In the genomic region with DNA sequence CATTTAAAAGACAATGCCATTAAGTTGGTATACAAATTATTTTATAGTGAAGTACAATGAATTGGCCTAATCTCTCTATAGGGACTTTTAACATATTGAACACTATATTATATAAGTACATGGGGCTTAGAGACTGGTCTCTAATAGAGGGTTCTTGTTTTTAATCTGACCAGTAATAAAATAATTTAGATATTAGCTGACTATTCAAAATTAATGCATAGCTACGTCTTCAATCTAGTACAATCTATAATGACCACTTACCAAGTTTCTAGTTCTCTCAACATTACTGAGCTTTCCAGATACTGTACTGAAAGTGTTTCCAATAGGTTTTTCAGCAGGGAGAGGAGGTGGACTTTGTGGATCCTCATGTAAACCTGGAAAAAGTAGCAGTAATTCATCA, we compare ENCODE assay signal across 10 cellular contexts.
"Had no signal": no experiment of that assay in that cellular context is flagged by ENCODE, and none has a peak within 500 bp of the region (broad histone marks: within the 10 kb centered on the region; RNA-seq: fewer than 3 reads in every experiment).

No MANE protein-coding gene starts in this region.

- DNase-seq: GM23248, GOT3, H7, HFFc6, Karpas-422, KBM-7 had no signal

- H3K9ac ChIP-seq: GM23248, KMS-11 had no signal

- FAIRE-seq: HTR-8/SVneo had no signal

- H2AFZ ChIP-seq: GM23248 had no signal

- ATAC-seq: HCT116 had no signal

- H3K9me3 ChIP-seq: HAP-1 had no signal

- H3K27ac ChIP-seq: GM23248, KMS-11 had no signal

- H3K4me2 ChIP-seq: KMS-11 had no signal

- H3K4me3 ChIP-seq: GM23248, HAP-1 had no signal
